ENCODE assay signal across 2 cellular contexts in genomic region chr2:191627518-191627917, GRCh38.
TF ChIP-seq lines count a peak whose summit lies in the region.

No MANE protein-coding gene starts in this region.

TF ChIP-seq in IMR-90, 13 proteins besides CTCF, POLR2A, EP300 and RAD21:
- TF ChIP-seq SMC3 (IDR thresholded peaks at IDR 0.05; ENCODE audit: low read depth, low read length) (no peak), NFE2L2 (IDR thresholded peaks at IDR 0.05; ENCODE audit: low read depth, low read length) (no peak), RFX5 (IDR thresholded peaks at IDR 0.05; ENCODE audit: low read depth, low read length) (no peak), USF2 (IDR thresholded peaks at IDR 0.05; ENCODE audit: low read depth, low read length) (no peak), MAZ (IDR thresholded peaks at IDR 0.05; ENCODE audit: borderline replicate concordance, low read depth, low read length) (no peak), CHD1 (IDR thresholded peaks at IDR 0.05; ENCODE audit: low read depth, low read length) (no peak), FOS (IDR thresholded peaks at IDR 0.05; ENCODE audit: low read depth, low read length) (no peak), ELK1 (IDR thresholded peaks at IDR 0.05; ENCODE audit: borderline replicate concordance, low read depth, low read length) (no peak), RCOR1 (IDR thresholded peaks at IDR 0.05; ENCODE audit: insufficient replicate concordance, low read length) (no peak), MAFK (IDR thresholded peaks at IDR 0.05; ENCODE audit: low read depth, low read length) (no peak), CEBPB (IDR thresholded peaks at IDR 0.05; ENCODE audit: low read depth, low read length) (no peak), MXI1 (IDR thresholded peaks at IDR 0.05; ENCODE audit: borderline replicate concordance, low read depth, low read length) (no peak), BHLHE40 (IDR thresholded peaks at IDR 0.05; ENCODE audit: low read depth, low read length) (no peak)
TF ChIP-seq in IMR-90: peak in this region for 0.

TF ChIP-seq in HEK293T, 16 proteins besides CTCF, POLR2A, EP300 and RAD21:
- TF ChIP-seq ARNT (IDR thresholded peaks at IDR 0.05), result no peak
- TF ChIP-seq ELF4 (IDR thresholded peaks at IDR 0.05), result no peak
- no peak for TF ChIP-seq NFRKB (IDR thresholded peaks at IDR 0.05)
- TF ChIP-seq FOXA1 (IDR thresholded peaks at IDR 0.05), result no peak
- no peak for TF ChIP-seq HDGF (IDR thresholded peaks at IDR 0.05; ENCODE audit: borderline replicate concordance)
